In the genomic region with DNA sequence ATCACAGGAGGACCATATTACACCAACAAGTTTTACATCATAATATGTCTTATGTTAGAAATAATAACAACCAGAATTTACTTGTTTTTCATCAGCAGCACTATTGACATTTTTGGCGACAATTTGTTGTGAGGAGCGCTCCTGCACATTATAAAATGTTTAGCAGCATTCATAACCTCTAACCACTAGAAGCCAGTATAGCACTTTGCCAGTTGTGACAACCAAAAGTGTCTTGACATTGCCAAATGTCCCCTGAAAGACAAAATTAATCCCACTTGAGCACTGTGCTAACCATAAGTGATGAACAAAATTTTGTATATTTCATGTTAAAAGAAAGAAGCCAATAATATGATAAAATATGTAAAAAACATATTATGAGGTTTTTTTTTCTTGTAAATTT, we compare ENCODE assay signal across 21 cellular contexts.
DNase-seq lines count a peak whose midpoint lies in the region; ATAC-seq, FAIRE-seq and TF ChIP-seq lines count a peak whose summit lies in the region.
"Had no signal": no experiment of that assay in that cellular context is flagged by ENCODE, and none has a peak within 500 bp of the region (broad histone marks: within the 10 kb centered on the region; RNA-seq: fewer than 3 reads in every experiment).

No MANE protein-coding gene starts in this region.

- CTCF ChIA-PET in A549 (lab: Yijun Ruan, JAX) (no interaction called here), PC-3 (lab: Charles Lee) (no interaction called here)

- H3K4me3 ChIP-seq in A549 (no peak overlapping the region), PC-3 (ENCODE audit: low read length) (no peak overlapping the region), endodermal cell (ENCODE audit: low read length) (no peak overlapping the region), tibial artery (no peak overlapping the region)
- H3K4me3 ChIP-seq: BLaER1, K562 had no signal

- H3K27ac ChIP-seq in A549 (no peak overlapping the region), PC-3 (ENCODE audit: low read length) (no peak overlapping the region), endodermal cell (ENCODE audit: low read depth, low read length) (no peak overlapping the region), tibial artery (no peak overlapping the region)
- H3K27ac ChIP-seq: BLaER1 had no signal

- H3F3A ChIP-seq in PC-3 (ENCODE audit: low read length, unreplicated experiment) = no peaks in the 10 kb centered on the region

- no peaks in the 10 kb centered on the region for H4K20me1 ChIP-seq in PC-3 (ENCODE audit: low read length)
- H4K20me1 ChIP-seq: BLaER1 had no signal

- no peaks in the 10 kb centered on the region for H3K36me3 ChIP-seq in PC-3 (ENCODE audit: low read depth, low read length)
- H3K36me3 ChIP-seq in endodermal cell (ENCODE audit: control insufficient read depth, insufficient read depth, low read length) = no peaks in the 10 kb centered on the region
- H3K36me3 ChIP-seq in tibial artery = no peaks in the 10 kb centered on the region
- H3K36me3 ChIP-seq: BLaER1 had no signal

- no peaks in the 10 kb centered on the region for H3K9me3 ChIP-seq in A549
- no peaks in the 10 kb centered on the region for H3K9me3 ChIP-seq in PC-3 (ENCODE audit: low read length)
- no peaks in the 10 kb centered on the region for H3K9me3 ChIP-seq in endodermal cell (ENCODE audit: control insufficient read depth, low read length)
- no peaks in the 10 kb centered on the region for H3K9me3 ChIP-seq in tibial artery
- H3K9me3 ChIP-seq: BLaER1, Caco-2 had no signal

- no peak overlapping the region for H2AFZ ChIP-seq in PC-3 (ENCODE audit: low read length)

- H3K4me1 ChIP-seq in A549 (no peaks in the 10 kb centered on the region), PC-3 (ENCODE audit: insufficient read depth, low read length) (no peaks in the 10 kb centered on the region), endodermal cell (ENCODE audit: control insufficient read depth, insufficient read depth, low read length) (no peaks in the 10 kb centered on the region), tibial artery (no peaks in the 10 kb centered on the region)
- H3K4me1 ChIP-seq: BLaER1, Caco-2 had no signal

- no TSS peak for BruUV-seq in PC-3 (replicated peaks; lab: Mats Ljungman, UMichigan)

- H3K79me2 ChIP-seq in PC-3 (ENCODE audit: low read length) = no peaks in the 10 kb centered on the region

- TF ChIP-seq CTCF in A549 (IDR thresholded peaks at IDR 0.05) (0 out of 3 replicates have a peak, but pooled peaks have one; percentile 12), PC-3 (conservative IDR thresholded peaks at IDR 0.05; ENCODE audit: low read depth, low read length) (peak; percentile 42), endodermal cell (conservative IDR thresholded peaks at IDR 0.05) (peak; percentile 50), tibial artery (IDR thresholded peaks at IDR 0.05) (no peak)

- ATAC-seq in A549 (no peak), PC-3 (0 out of 2 replicates have a peak, but pooled peaks have one; percentile 29)
- ATAC-seq: K562 had no signal

- peaks cover 3% of the 10 kb centered on the region for H3K9me3 Mint-ChIP-seq in endodermal cell
- H3K9me3 Mint-ChIP-seq: H9 had no signal

- H3K27ac Mint-ChIP-seq in endodermal cell = no peak overlapping the region
- H3K27ac Mint-ChIP-seq: CD4-positive, alpha-beta memory T cell; H9; T-helper 1 cell treated with Interleukin-12 subunit alpha and Interleukin-12 subunit beta and Interleukin-4 antibody, amounts not matched to agents 30 μg/mL and 1 μg/mL, for 36 hours had no signal

- H3K36me3 Mint-ChIP-seq in endodermal cell (ENCODE audit: low read depth) = peaks cover 2% of the 10 kb centered on the region
- H3K36me3 Mint-ChIP-seq: CD4-positive, alpha-beta memory T cell had no signal

- H3K27me3 Mint-ChIP-seq in endodermal cell (ENCODE audit: insufficient read depth) = no peaks in the 10 kb centered on the region
- H3K27me3 Mint-ChIP-seq: CD4-positive, alpha-beta memory T cell had no signal

- TF ChIP-seq POLR2A in A549 (IDR thresholded peaks at IDR 0.05; ENCODE audit: low read length) = no peak

- H3K4me2 ChIP-seq in A549 (no peak overlapping the region), PC-3 (ENCODE audit: low read length) (no peak overlapping the region)
- H3K4me2 ChIP-seq: BLaER1 had no signal

- H3K4me3 Mint-ChIP-seq in endodermal cell = no peak overlapping the region
- H3K4me3 Mint-ChIP-seq: CD4-positive, alpha-beta memory T cell; H9; T-helper 1 cell treated with Interleukin-12 subunit alpha and Interleukin-12 subunit beta and Interleukin-4 antibody, amounts not matched to agents 30 μg/mL and 1 μg/mL, for 36 hours had no signal

- H3K9me2 ChIP-seq in PC-3 (replicated peaks; ENCODE audit: low read length) = no peaks in the 10 kb centered on the region

- intact Hi-C loops in PC-3 (cut with micrococcal nuclease) = loop anchor here (10.0 kb wide), 2 partner anchors 52 to 202 kb away; no protein-coding TSS in a partner anchor
- intact Hi-C loops in tibial artery (cut with DNase I; ENCODE audit: low total_unique reads) = no loop called here

- DNase-seq in A549 (ENCODE audit: low read depth in 1 of 2, low spot score in 1 of 2) (no peak), PC-3 (peak; percentile 25), endodermal cell (no peak), tibial artery (no peak), AG08396 (ENCODE audit: low spot score) (no peak), NCI-H2196 (lab: John Stamatoyannopoulos, UW; ENCODE audit: unreplicated experiment) (no peak)
- DNase-seq: Caco-2; CD4-positive, alpha-beta memory T cell; DMS 273 treated with DMSO at 0.1 percent for 48 hours; H9; NCI-H1092 treated with DMSO at 0.1 percent for 48 hours; NCI-H1436 treated with DMSO at 0.1 percent for 48 hours; NCI-H2029; NCI-H2171 treated with DMSO at 0.1 percent for 48 hours; NCI-H526; SHP77 had no signal

- POLR2A ChIA-PET in A549 (lab: Yijun Ruan, JAX) (no interaction called here), PC-3 (lab: Charles Lee; ENCODE audit: unreplicated experiment) (no interaction called here)

- no peak for FAIRE-seq in A549 (lab: Jason Lieb, UNC)
- FAIRE-seq: GM12891, K562 had no signal

- 71% methylated on average over 2 of the region's 2 CpGs for WGBS in A549 (ENCODE audit: missing lambda C conversion rate)
- WGBS in endodermal cell (ENCODE audit: insufficient coverage in 1 of 2, insufficient read length in 1 of 2), 2 experiments = 100% methylated on average over 2 of the region's 2 CpGs; no CpG with 5 or more reads in 1 of the 2 experiments

- H3K9ac ChIP-seq in PC-3 (ENCODE audit: low read length) = no peak overlapping the region
- no peak overlapping the region for H3K9ac ChIP-seq in endodermal cell (ENCODE audit: extremely low read depth, low read length, poor library complexity, severe bottlenecking)
- H3K9ac ChIP-seq: BLaER1 had no signal

- TF ChIP-seq EP300 in A549 (IDR thresholded peaks at IDR 0.05) (no peak), Ishikawa (IDR thresholded peaks at IDR 0.05; ENCODE audit: borderline replicate concordance) (no peak)

- TF ChIP-seq RAD21 in A549 (conservative IDR thresholded peaks at IDR 0.05 in 1 of 2, IDR thresholded peaks at IDR 0.05 in 1 of 2) (peak; percentile 20 to 31; a peak in 1 of 5 replicates), Ishikawa (IDR thresholded peaks at IDR 0.05; ENCODE audit: low read depth) (peak; percentile 35; the same call in 1 of the 2 replicates)

- H3K4me1 Mint-ChIP-seq in endodermal cell = peaks cover 15% of the 10 kb centered on the region
- H3K4me1 Mint-ChIP-seq: CD4-positive, alpha-beta memory T cell; H9 had no signal

- H3K27me3 ChIP-seq in PC-3 (ENCODE audit: low read length) = no peaks in the 10 kb centered on the region
- H3K27me3 ChIP-seq in endodermal cell (ENCODE audit: control insufficient read depth, insufficient read depth, low read length, poor library complexity, severe bottlenecking) = no peaks in the 10 kb centered on the region
- H3K27me3 ChIP-seq in tibial artery = no peaks in the 10 kb centered on the region
- H3K27me3 ChIP-seq: BLaER1 had no signal

TF ChIP-seq in A549, 52 proteins besides CTCF, POLR2A, EP300 and RAD21 (continues in another document):
- no peak for TF ChIP-seq ZNF302 (CRISPR knock-in tag; IDR thresholded peaks at IDR 0.05)
- no peak for TF ChIP-seq CHD2 (IDR thresholded peaks at IDR 0.05; ENCODE audit: low read length, partially characterized antibody)
- TF ChIP-seq MYC (IDR thresholded peaks at IDR 0.05; ENCODE audit: borderline replicate concordance, low read length) = no peak
- TF ChIP-seq MAFK (IDR thresholded peaks at IDR 0.05; ENCODE audit: partially characterized antibody) = no peak
- no peak for TF ChIP-seq CEBPB (IDR thresholded peaks at IDR 0.05)
- TF ChIP-seq TP53 (CRISPR knock-in tag; IDR thresholded peaks at IDR 0.05) = no peak
- TF ChIP-seq ZC3H11A (IDR thresholded peaks at IDR 0.05) = no peak
- no peak for TF ChIP-seq ZSCAN20 (CRISPR knock-in tag; IDR thresholded peaks at IDR 0.05)
- TF ChIP-seq SREBF2 (IDR thresholded peaks at IDR 0.05) = no peak
- no peak for TF ChIP-seq MAZ (IDR thresholded peaks at IDR 0.05; ENCODE audit: borderline replicate concordance, low read depth, low read length)
- no peak for TF ChIP-seq NPAS2 (CRISPR knock-in tag; IDR thresholded peaks at IDR 0.05; ENCODE audit: borderline replicate concordance)
- TF ChIP-seq HOXA7 (CRISPR knock-in tag; IDR thresholded peaks at IDR 0.05) = no peak
- no peak for TF ChIP-seq FOXS1 (CRISPR knock-in tag; IDR thresholded peaks at IDR 0.05)
- no peak for TF ChIP-seq CBX8 (IDR thresholded peaks at IDR 0.05)
- TF ChIP-seq ZFP36 (IDR thresholded peaks at IDR 0.05; ENCODE audit: borderline replicate concordance, partially characterized antibody) = no peak

TF ChIP-seq in Ishikawa, 13 proteins besides CTCF, POLR2A, EP300 and RAD21 (continues in another document):
- TF ChIP-seq FOXM1 (IDR thresholded peaks at IDR 0.05; ENCODE audit: borderline replicate concordance, low read depth) (no peak), YY1 (IDR thresholded peaks at IDR 0.05; ENCODE audit: low read depth) (no peak), EGR1 (IDR thresholded peaks at IDR 0.05) (no peak), ZBTB7A (IDR thresholded peaks at IDR 0.05; ENCODE audit: low read depth) (no peak), CREB1 (IDR thresholded peaks at IDR 0.05; ENCODE audit: low read depth) (no peak), TAF1 (IDR thresholded peaks at IDR 0.05; ENCODE audit: low read depth) (no peak), NFIC (IDR thresholded peaks at IDR 0.05) (no peak), CEBPB (IDR thresholded peaks at IDR 0.05) (no peak), TCF12 (IDR thresholded peaks at IDR 0.05; ENCODE audit: low read depth) (no peak), MAX (IDR thresholded peaks at IDR 0.05) (no peak), TEAD4 (IDR thresholded peaks at IDR 0.05) (no peak)
- TF ChIP-seq, protein P1, sequence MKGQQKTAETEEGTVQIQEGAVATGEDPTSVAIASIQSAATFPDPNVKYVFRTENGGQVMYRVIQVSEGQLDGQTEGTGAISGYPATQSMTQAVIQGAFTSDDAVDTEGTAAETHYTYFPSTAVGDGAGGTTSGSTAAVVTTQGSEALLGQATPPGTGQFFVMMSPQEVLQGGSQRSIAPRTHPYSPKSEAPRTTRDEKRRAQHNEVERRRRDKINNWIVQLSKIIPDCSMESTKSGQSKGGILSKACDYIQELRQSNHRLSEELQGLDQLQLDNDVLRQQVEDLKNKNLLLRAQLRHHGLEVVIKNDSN (IDR thresholded peaks at IDR 0.05) = no peak

Comparison
In these comparisons a context has a peak if more than half of its experiments do, and no peak if none do; other contexts are left out.
1. CTCF ChIP-seq: peak in A549 (single experiment), PC-3 (single experiment) and endodermal cell (single experiment); none in tibial artery (0 of 2).